In genomic region chr10:32103721-32104120, GRCh38 we compare ENCODE assay signal across 15 cellular contexts.
"Had no signal": no experiment of that assay in that cellular context is flagged by ENCODE, and none has a peak within 500 bp of the region (broad histone marks: within the 10 kb centered on the region; RNA-seq: fewer than 3 reads in every experiment).

No MANE protein-coding gene starts in this region.

- ATAC-seq: activated CD8-positive, alpha-beta T cell treated with anti-CD3 and anti-CD28 coated beads, Interleukin-2, amount 10 ng/mL, durations not matched to agents 7 days and 5 days; effector memory CD8-positive, alpha-beta T cell; T-cell had no signal

- DNase-seq: activated CD4-positive, alpha-beta T cell treated with anti-CD3 and anti-CD28 coated beads for 4 hours; activated CD8-positive, alpha-beta memory T cell treated with anti-CD3 and anti-CD28 coated beads, Interleukin-2, amount 50 U/mL, for 48 hours; activated CD8-positive, alpha-beta T cell treated with anti-CD3 and anti-CD28 coated beads, Interleukin-2, amount 10 ng/mL, durations not matched to agents 7 days and 5 days; activated naive CD8-positive, alpha-beta T cell treated with anti-CD3 and anti-CD28 coated beads, Interleukin-2, amount 10 ng/mL, durations not matched to agents 7 days and 5 days; caudate nucleus; effector memory CD8-positive, alpha-beta T cell; hippocampal formation; kidney glomerular epithelial cell; mesendoderm; posterior cingulate gyrus; T-cell had no signal

- H3K36me3 ChIP-seq: neutrophil, tibial nerve had no signal

- H3K27ac ChIP-seq: epithelial cell of prostate, neutrophil, skin epidermis, tibial nerve had no signal

- H3K9me3 ChIP-seq: neutrophil had no signal

- H3K27me3 ChIP-seq: neutrophil, tibial nerve had no signal

- H3K4me3 ChIP-seq: skin epidermis, tibial nerve had no signal
